23 cellular contexts compared by ENCODE assay signal in the genomic region with DNA sequence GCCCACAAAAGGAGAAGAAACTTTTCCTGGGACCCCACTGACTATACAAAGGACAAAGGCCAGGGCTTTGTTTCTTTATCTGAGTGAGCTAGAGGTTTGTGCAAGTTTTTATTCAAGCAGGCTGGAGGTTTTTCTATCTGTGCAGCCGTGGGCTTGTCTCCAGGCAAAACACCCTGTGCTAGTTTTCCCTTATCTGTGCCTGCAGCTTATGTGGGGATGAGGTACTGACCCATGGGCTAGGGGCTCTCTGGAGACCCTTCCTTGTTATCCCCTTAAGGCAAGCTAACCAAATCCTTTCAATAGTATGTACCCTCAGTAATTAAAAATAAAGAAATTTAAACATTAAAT.
DNase-seq lines count a peak whose midpoint lies in the region; ATAC-seq and TF ChIP-seq lines count a peak whose summit lies in the region.
"Had no signal": no experiment of that assay in that cellular context is flagged by ENCODE, and none has a peak within 500 bp of the region (broad histone marks: within the 10 kb centered on the region; RNA-seq: fewer than 3 reads in every experiment).

No MANE protein-coding gene starts in this region.

- no peaks in the 10 kb centered on the region for H3K4me1 ChIP-seq in GM23338 (ENCODE audit: insufficient read depth)
- peaks cover 7% of the 10 kb centered on the region for H3K4me1 ChIP-seq in body of pancreas
- peaks cover 7% of the 10 kb centered on the region for H3K4me1 ChIP-seq in stomach smooth muscle (ENCODE audit: control insufficient read depth, insufficient read depth, low read length)
- H3K4me1 ChIP-seq: BLaER1, Peyer's patch had no signal

- H3K4me1 Mint-ChIP-seq in GM23338, result no peaks in the 10 kb centered on the region
- no peaks in the 10 kb centered on the region for H3K4me1 Mint-ChIP-seq in natural killer cell treated with Interleukin-12 subunit alpha and Interleukin-12 subunit beta and Interleukin-15 and Interleukin-18, amount 100 ng/mL, for 72 hours (ENCODE audit: low read depth in 2 of 2)
- H3K4me1 Mint-ChIP-seq: T-cell had no signal

- no peaks in the 10 kb centered on the region for H3K36me3 Mint-ChIP-seq in GM23338 (ENCODE audit: low read depth)
- H3K36me3 Mint-ChIP-seq in natural killer cell treated with Interleukin-12 subunit alpha and Interleukin-12 subunit beta and Interleukin-15 and Interleukin-18, amount 100 ng/mL, for 72 hours, result no peaks in the 10 kb centered on the region
- H3K36me3 Mint-ChIP-seq: T-cell had no signal

- no peak overlapping the region for H3K27ac Mint-ChIP-seq in GM23338
- no peak overlapping the region for H3K27ac Mint-ChIP-seq in natural killer cell treated with Interleukin-12 subunit alpha and Interleukin-12 subunit beta and Interleukin-15 and Interleukin-18, amount 100 ng/mL, for 72 hours
- H3K27ac Mint-ChIP-seq: T-cell had no signal

- no peaks in the 10 kb centered on the region for H3K27me3 Mint-ChIP-seq in GM23338 (ENCODE audit: insufficient read depth, low read depth, poor library complexity)
- no peaks in the 10 kb centered on the region for H3K27me3 Mint-ChIP-seq in natural killer cell treated with Interleukin-12 subunit alpha and Interleukin-12 subunit beta and Interleukin-15 and Interleukin-18, amount 100 ng/mL, for 72 hours
- H3K27me3 Mint-ChIP-seq: progenitor cell of endocrine pancreas, T-cell had no signal

- H3K9me2 ChIP-seq in GM23338 (ENCODE audit: insufficient read depth), result no peaks in the 10 kb centered on the region

- H3K9me3 Mint-ChIP-seq in GM23338, result no peaks in the 10 kb centered on the region
- peaks cover 6% of the 10 kb centered on the region for H3K9me3 Mint-ChIP-seq in natural killer cell treated with Interleukin-12 subunit alpha and Interleukin-12 subunit beta and Interleukin-15 and Interleukin-18, amount 100 ng/mL, for 72 hours

- H3K27ac ChIP-seq in GM23338 (ENCODE audit: low read depth) (no peak overlapping the region), body of pancreas (peak overlapping the region in 2 of 4 donors; percentile 8 to 31), stomach smooth muscle (ENCODE audit: low read length) (peak overlapping the region; percentile 32)
- H3K27ac ChIP-seq: BLaER1, Peyer's patch, SJCRH30, tibial artery had no signal

- intact Hi-C loops in body of pancreas (cut with DNase I), result no loop called here

- DNase-seq in GM23338 (ENCODE audit: low spot score) (no peak), body of pancreas (no peak), left kidney (ENCODE audit: low read depth, low spot score) (peak; percentile 1), NCI-H2029 treated with DMSO at 0.1 percent for 48 hours (lab: John Stamatoyannopoulos, UW) (no peak), anterior cingulate cortex (lab: John Stamatoyannopoulos, UW) (no peak), dedifferentiated amniotic fluid mesenchymal stem cell (ENCODE audit: extremely low spot score) (no peak)
- DNase-seq in natural killer cell treated with Interleukin-12 subunit alpha and Interleukin-12 subunit beta and Interleukin-15 and Interleukin-18, amount 100 ng/mL, for 72 hours (ENCODE audit: low spot score), result no peak
- DNase-seq: activated CD4-positive, alpha-beta T cell treated with anti-CD3 and anti-CD28 coated beads, Interleukin-2, amount 50 U/mL, for 48 hours; activated CD8-positive, alpha-beta memory T cell treated with anti-CD3 and anti-CD28 coated beads, Interleukin-2, amount 50 U/mL, for 4 hours; activated naive CD4-positive, alpha-beta T cell treated with anti-CD3 and anti-CD28 coated beads, Interleukin-2, amount 50 U/mL, for 16 hours; DMS153; NCI-H1694; NCI-H2171 treated with DMSO at 0.1 percent for 48 hours; NCI-H526 treated with DMSO at 0.1 percent for 48 hours; stimulated activated naive CD8-positive, alpha-beta T cell treated with anti-CD3 and anti-CD28 coated beads, Interleukin-15, Interleukin-2, amounts not matched to agents 100 U/mL and 50 U/mL, for 24 hours; T-cell had no signal

- H3K9ac ChIP-seq in stomach smooth muscle (ENCODE audit: low read length in 2 of 2), result no peak overlapping the region
- H3K9ac ChIP-seq: BLaER1 had no signal

- H3K4me3 Mint-ChIP-seq in GM23338, result no peak overlapping the region
- no peak overlapping the region for H3K4me3 Mint-ChIP-seq in natural killer cell treated with Interleukin-12 subunit alpha and Interleukin-12 subunit beta and Interleukin-15 and Interleukin-18, amount 100 ng/mL, for 72 hours
- H3K4me3 Mint-ChIP-seq: T-cell had no signal

- TF ChIP-seq POLR2A in body of pancreas (IDR thresholded peaks at IDR 0.05), result no peak

- H2AFZ ChIP-seq in GM23338, result peak overlapping the region; percentile 64; the same call in 1 of the 2 replicates

- H3K27me3 ChIP-seq in GM23338 (ENCODE audit: insufficient read depth) (no peaks in the 10 kb centered on the region), body of pancreas (no peaks in the 10 kb centered on the region), stomach smooth muscle (ENCODE audit: control insufficient read depth in 1 of 2, insufficient read depth in 2 of 2, low read length in 2 of 2) (no peaks in the 10 kb centered on the region)
- H3K27me3 ChIP-seq: BLaER1, Peyer's patch, SJCRH30, tibial artery had no signal

- TF ChIP-seq CTCF in GM23338 (conservative IDR thresholded peaks at IDR 0.05; ENCODE audit: low read depth in 2 of 2) (no peak), body of pancreas (IDR thresholded peaks at IDR 0.05) (no peak)

- H3K36me3 ChIP-seq in GM23338 (ENCODE audit: insufficient read depth) (no peaks in the 10 kb centered on the region), body of pancreas (replicated peaks in 1 of 2; ENCODE audit: insufficient read depth in 1 of 2, low read depth in 2 of 2) (no peaks in the 10 kb centered on the region), stomach smooth muscle (ENCODE audit: control insufficient read depth in 2 of 2, insufficient read depth in 2 of 2, low read length in 2 of 2) (no peaks in the 10 kb centered on the region)
- H3K36me3 ChIP-seq: BLaER1, Peyer's patch, SJCRH30, tibial artery had no signal

- H3F3A ChIP-seq in GM23338 (replicated peaks; ENCODE audit: low read depth), result no peaks in the 10 kb centered on the region

- H3K4me3 ChIP-seq in GM23338 (no peak overlapping the region), body of pancreas (no peak overlapping the region), stomach smooth muscle (ENCODE audit: low read length in 2 of 2) (peak overlapping the region; percentile 31 to 47)
- H3K4me3 ChIP-seq: BLaER1, Peyer's patch, SJCRH30, tibial artery had no signal

- H3K9me3 ChIP-seq in body of pancreas (no peaks in the 10 kb centered on the region), stomach smooth muscle (ENCODE audit: control insufficient read depth in 2 of 2, low read length in 2 of 2) (peaks cover 0 to under 1% of the 10 kb centered on the region in 2 donors)
- H3K9me3 ChIP-seq: BLaER1, Peyer's patch, SJCRH30, tibial artery had no signal

- WGBS in body of pancreas, 2 donors, result 25 to 61% methylated on average over 1 of the region's 1 CpG

- H4K20me1 ChIP-seq in GM23338 (replicated peaks; ENCODE audit: insufficient read depth), result no peaks in the 10 kb centered on the region
- H4K20me1 ChIP-seq: BLaER1 had no signal

- ATAC-seq in GM23338, result no peak
- peak; percentile 22 for ATAC-seq in body of pancreas
- ATAC-seq in natural killer cell treated with Interleukin-12 subunit alpha and Interleukin-12 subunit beta and Interleukin-15 and Interleukin-18, amount 100 ng/mL, for 72 hours, result no peak
- ATAC-seq: HepG2; stimulated activated naive CD8-positive, alpha-beta T cell treated with anti-CD3 and anti-CD28 coated beads, Interleukin-15, Interleukin-2, amounts not matched to agents 100 U/mL and 50 U/mL, for 24 hours; T-cell had no signal

- H3K79me2 ChIP-seq in GM23338 (replicated peaks; ENCODE audit: insufficient read depth), result no peaks in the 10 kb centered on the region

- no peak overlapping the region for H3K4me2 ChIP-seq in GM23338
- H3K4me2 ChIP-seq: BLaER1 had no signal

TF ChIP-seq in GM23338, 12 proteins besides CTCF, POLR2A, EP300 and RAD21 (continues in another document):
- TF ChIP-seq ZNF114 (CRISPR knock-in tag; IDR thresholded peaks at IDR 0.05) (no peak), JUNB (IDR thresholded peaks at IDR 0.05; ENCODE audit: unreplicated experiment) (no peak), POLR2AphosphoS5 (IDR thresholded peaks at IDR 0.05; ENCODE audit: low read depth) (no peak), EZH2 (IDR thresholded peaks at IDR 0.05; ENCODE audit: low read depth, unreplicated experiment) (no peak)
- TF ChIP-seq, protein P1, sequence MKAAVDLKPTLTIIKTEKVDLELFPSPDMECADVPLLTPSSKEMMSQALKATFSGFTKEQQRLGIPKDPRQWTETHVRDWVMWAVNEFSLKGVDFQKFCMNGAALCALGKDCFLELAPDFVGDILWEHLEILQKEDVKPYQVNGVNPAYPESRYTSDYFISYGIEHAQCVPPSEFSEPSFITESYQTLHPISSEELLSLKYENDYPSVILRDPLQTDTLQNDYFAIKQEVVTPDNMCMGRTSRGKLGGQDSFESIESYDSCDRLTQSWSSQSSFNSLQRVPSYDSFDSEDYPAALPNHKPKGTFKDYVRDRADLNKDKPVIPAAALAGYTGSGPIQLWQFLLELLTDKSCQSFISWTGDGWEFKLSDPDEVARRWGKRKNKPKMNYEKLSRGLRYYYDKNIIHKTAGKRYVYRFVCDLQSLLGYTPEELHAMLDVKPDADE (IDR thresholded peaks at IDR 0.05), result no peak

Comparison
In these comparisons a context has a peak if more than half of its experiments do, and no peak if none do; other contexts are left out.
1. H3K4me3 ChIP-seq: peak in stomach smooth muscle (2 of 2); none in GM23338 (single experiment) and body of pancreas (0 of 2).